ENCODE assay signal across 7 cellular contexts in genomic region chr7:158348039-158348438, GRCh38.
DNase-seq lines count a peak whose midpoint lies in the region; ATAC-seq and TF ChIP-seq lines count a peak whose summit lies in the region.
"Not testable (repeated sequence)": the region's sequence is repeated elsewhere in the genome, so short reads cannot be mapped to it uniquely, and the experiment has no call there.

No MANE protein-coding gene starts in this region.

- not testable (repeated sequence) for H3K27me3 Mint-ChIP-seq in activated CD8-positive, alpha-beta T cell treated with anti-CD3 and anti-CD28 coated beads, Interleukin-2, amount 10 ng/mL, durations not matched to agents 7 days and 5 days (ENCODE audit: low read depth); osteocyte (ENCODE audit: unreplicated experiment)

- not testable (repeated sequence) for H3K27ac ChIP-seq in testis

- not testable (repeated sequence) for H3K27ac Mint-ChIP-seq in activated CD8-positive, alpha-beta T cell treated with anti-CD3 and anti-CD28 coated beads, Interleukin-2, amount 10 ng/mL, durations not matched to agents 7 days and 5 days; osteocyte (ENCODE audit: unreplicated experiment)

- H3K36me3 ChIP-seq in H7 (replicated peaks; ENCODE audit: control insufficient read depth, insufficient read depth, low read length); testis (ENCODE audit: low read depth, missing control alignments): not testable (repeated sequence)

- TF ChIP-seq POLR2A in testis (IDR thresholded peaks at IDR 0.05) = not testable (repeated sequence)

- intact Hi-C loops in testis (cut with DNase I; ENCODE audit: low total_unique reads) = not testable (repeated sequence)

- H3K4me3 Mint-ChIP-seq in activated CD8-positive, alpha-beta T cell treated with anti-CD3 and anti-CD28 coated beads, Interleukin-2, amount 10 ng/mL, durations not matched to agents 7 days and 5 days; osteocyte (ENCODE audit: unreplicated experiment): not testable (repeated sequence)

- H3K9me3 ChIP-seq in testis = not testable (repeated sequence)

- DNase-seq in H7 = peak; percentile 46
- DNase-seq in activated CD8-positive, alpha-beta T cell treated with anti-CD3 and anti-CD28 coated beads, Interleukin-2, amount 10 ng/mL, durations not matched to agents 7 days and 5 days = peak; percentile 2
- peak; percentile 34 for DNase-seq in ecto neural progenitor cell (ENCODE audit: low spot score)
- DNase-seq in islet precursor cell = peak; percentile 10
- peak; percentile 26 for DNase-seq in mesenteric fat pad (ENCODE audit: low spot score)
- DNase-seq in osteocyte (ENCODE audit: extremely low spot score, unreplicated experiment) = peak; percentile 42
- peak; percentile 1 for DNase-seq in testis

- not testable (repeated sequence) for ATAC-seq in activated CD8-positive, alpha-beta T cell treated with anti-CD3 and anti-CD28 coated beads, Interleukin-2, amount 10 ng/mL, durations not matched to agents 7 days and 5 days

- not testable (repeated sequence) for TF ChIP-seq CTCF in osteocyte (IDR thresholded peaks at IDR 0.05); testis (IDR thresholded peaks at IDR 0.05)

- 91 to 95% methylated on average over 4 of the region's 4 CpGs for WGBS in testis, 2 donors

- H3K9me3 Mint-ChIP-seq in activated CD8-positive, alpha-beta T cell treated with anti-CD3 and anti-CD28 coated beads, Interleukin-2, amount 10 ng/mL, durations not matched to agents 7 days and 5 days (ENCODE audit: insufficient read depth) = not testable (repeated sequence)
- peaks cover 13% of the 10 kb centered on the region for H3K9me3 Mint-ChIP-seq in osteocyte (ENCODE audit: unreplicated experiment)

- H3K27me3 ChIP-seq in H7 (ENCODE audit: control insufficient read depth, insufficient read depth, low read length) = peaks cover 27% of the 10 kb centered on the region
- H3K27me3 ChIP-seq in testis = not testable (repeated sequence)

- not testable (repeated sequence) for H3K4me3 ChIP-seq in H7 (ENCODE audit: insufficient read depth, low read depth, low read length); testis

- not testable (repeated sequence) for H3K36me3 Mint-ChIP-seq in activated CD8-positive, alpha-beta T cell treated with anti-CD3 and anti-CD28 coated beads, Interleukin-2, amount 10 ng/mL, durations not matched to agents 7 days and 5 days (ENCODE audit: low read depth); osteocyte (ENCODE audit: unreplicated experiment)

- H3K4me1 Mint-ChIP-seq in activated CD8-positive, alpha-beta T cell treated with anti-CD3 and anti-CD28 coated beads, Interleukin-2, amount 10 ng/mL, durations not matched to agents 7 days and 5 days (ENCODE audit: low read depth); osteocyte (ENCODE audit: unreplicated experiment): not testable (repeated sequence)

- not testable (repeated sequence) for H3K4me1 ChIP-seq in testis

- POLR2A ChIA-PET in activated CD8-positive, alpha-beta T cell treated with anti-CD3 and anti-CD28 coated beads, Interleukin-2, amount 10 ng/mL, durations not matched to agents 7 days and 5 days (lab: Charles Lee) = not testable (repeated sequence)

- CTCF ChIA-PET in activated CD8-positive, alpha-beta T cell treated with anti-CD3 and anti-CD28 coated beads, Interleukin-2, amount 10 ng/mL, durations not matched to agents 7 days and 5 days (lab: Charles Lee) = not testable (repeated sequence)
